1 cellular context compared by ENCODE assay signal in genomic region chr7:45242261-45242660, GRCh38.
TF ChIP-seq lines count a peak whose summit lies in the region.

No MANE protein-coding gene starts in this region.

TF ChIP-seq in IMR-90, 13 proteins besides CTCF, POLR2A, EP300 and RAD21 (continued from another document):
- no peak for TF ChIP-seq MAZ (IDR thresholded peaks at IDR 0.05; ENCODE audit: borderline replicate concordance, low read depth, low read length)
